Comparison of ENCODE assay signal across 8 cellular contexts in genomic region chr18:49813071-49813320, GRCh38. TPM values are rescaled to one million over a fixed set of nuclear protein-coding genes. Genes with fewer than 3 reads are reported as not detected.
DNase-seq lines count a peak whose midpoint lies in the region; ATAC-seq and TF ChIP-seq lines count a peak whose summit lies in the region.

No MANE protein-coding gene starts in this region.

- H3K4me3 ChIP-seq in HEK293 (ENCODE audit: low read depth, low read length) (peak overlapping the region; percentile 76), NB4 (ENCODE audit: low read depth, low read length) (peak overlapping the region; percentile 95), prostate gland (peak overlapping the region; percentile 72 to 73)

- peak in 1 of 2 donors; percentile 2 for ATAC-seq in activated T-cell treated with anti-CD3 and anti-CD28 coated beads, Interleukin-2, amount 50 U/mL, for 4 hours
- no peak for ATAC-seq in activated naive CD8-positive, alpha-beta T cell treated with anti-CD3 and anti-CD28 coated beads, Interleukin-2, amount 50 U/mL, for 24 hours
- peak; percentile 24 to 48 for ATAC-seq in left cardiac atrium
- ATAC-seq in activated CD4-positive, CD25-positive, alpha-beta regulatory T cell treated with anti-CD3 and anti-CD28 coated beads, Interleukin-2, amount 50 U/mL, for 24 hours: no peak

- H3K27ac Mint-ChIP-seq in activated naive CD8-positive, alpha-beta T cell treated with anti-CD3 and anti-CD28 coated beads, Interleukin-2, amount 50 U/mL, for 24 hours: peak overlapping the region; percentile 97

- DNase-seq in activated T-cell treated with anti-CD3 and anti-CD28 coated beads, Interleukin-2, amount 50 U/mL, for 4 hours: no peak
- no peak for DNase-seq in activated T-cell treated with anti-CD3 and anti-CD28 coated beads for 4 hours
- DNase-seq in NB4 (ENCODE audit: low read depth): peak; percentile 62
- DNase-seq in activated naive CD8-positive, alpha-beta T cell treated with anti-CD3 and anti-CD28 coated beads, Interleukin-2, amount 50 U/mL, for 24 hours: no peak
- DNase-seq in left cardiac atrium: peak; percentile 41
- DNase-seq in prostate gland (ENCODE audit: low spot score): no peak

- H3K27me3 ChIP-seq in prostate gland (replicated peaks; ENCODE audit: insufficient read depth): no peaks in the 10 kb centered on the region

- H3K27ac ChIP-seq in HEK293 (ENCODE audit: extremely low read depth, low read depth, low read length) (peak overlapping the region; percentile 96), prostate gland (peak overlapping the region; percentile 85 to 89)

- peak overlapping the region; percentile 98 for H3K4me3 Mint-ChIP-seq in activated T-cell treated with anti-CD3 and anti-CD28 coated beads, Interleukin-2, amount 50 U/mL, for 4 hours
- peak overlapping the region; percentile 95 for H3K4me3 Mint-ChIP-seq in activated naive CD8-positive, alpha-beta T cell treated with anti-CD3 and anti-CD28 coated beads, Interleukin-2, amount 50 U/mL, for 24 hours

- 23% methylated on average over 17 of the region's 17 CpGs for WGBS in prostate gland

- H3K36me3 Mint-ChIP-seq in activated T-cell treated with anti-CD3 and anti-CD28 coated beads, Interleukin-2, amount 50 U/mL, for 4 hours (ENCODE audit: insufficient read depth): peaks cover 9% of the 10 kb centered on the region
- H3K36me3 Mint-ChIP-seq in activated naive CD8-positive, alpha-beta T cell treated with anti-CD3 and anti-CD28 coated beads, Interleukin-2, amount 50 U/mL, for 24 hours (ENCODE audit: low read depth): peaks cover 27% of the 10 kb centered on the region

- H3K4me1 ChIP-seq in HEK293 (ENCODE audit: control insufficient read depth, insufficient read depth, low read length) (peaks cover 22% of the 10 kb centered on the region), prostate gland (replicated peaks) (peaks cover 2% of the 10 kb centered on the region)

- TF ChIP-seq CTCF in HEK293 (tag by site-specific recombination; IDR thresholded peaks at IDR 0.05): no peak
- TF ChIP-seq CTCF in NB4 (IDR thresholded peaks at IDR 0.05; ENCODE audit: low read depth, low read length): no peak
- TF ChIP-seq CTCF in prostate gland (IDR thresholded peaks at IDR 0.05): no peak

- CTCF ChIA-PET in HEK293 (lab: Yijun Ruan, JAX): interaction anchor here (1.9 kb wide), 1 partner anchor 48 kb away, joined by 7 read pairs; no protein-coding TSS in a partner anchor

- TF ChIP-seq POLR2A in NB4 (IDR thresholded peaks at IDR 0.05; ENCODE audit: extremely low read depth, insufficient read length) (no peak), prostate gland (IDR thresholded peaks at IDR 0.05) (no peak)

- H3K36me3 ChIP-seq in HEK293 (ENCODE audit: control insufficient read depth in 2 of 2, insufficient read depth in 1 of 2, low read length in 2 of 2): no peaks in the 10 kb centered on the region; a peak in 1 of 3 replicates
- H3K36me3 ChIP-seq in prostate gland: no peaks in the 10 kb centered on the region

- peaks cover 14% of the 10 kb centered on the region for H3K9me3 Mint-ChIP-seq in activated T-cell treated with anti-CD3 and anti-CD28 coated beads, Interleukin-2, amount 50 U/mL, for 4 hours
- H3K9me3 Mint-ChIP-seq in activated naive CD8-positive, alpha-beta T cell treated with anti-CD3 and anti-CD28 coated beads, Interleukin-2, amount 50 U/mL, for 24 hours: peaks cover 12% of the 10 kb centered on the region

- POLR2A ChIA-PET in HEK293 (lab: Yijun Ruan, JAX): interaction anchor here (0.7 to 1.4 kb wide), 4 partner anchors 22 to 326 kb away, joined by 4 to 5 read pairs (median 4); partner anchors contain the start of gene C18orf32

- no peaks in the 10 kb centered on the region for H3K27me3 Mint-ChIP-seq in activated T-cell treated with anti-CD3 and anti-CD28 coated beads, Interleukin-2, amount 50 U/mL, for 4 hours (ENCODE audit: low read depth)
- no peaks in the 10 kb centered on the region for H3K27me3 Mint-ChIP-seq in activated naive CD8-positive, alpha-beta T cell treated with anti-CD3 and anti-CD28 coated beads, Interleukin-2, amount 50 U/mL, for 24 hours

- peaks cover 46% of the 10 kb centered on the region for H3K4me1 Mint-ChIP-seq in activated T-cell treated with anti-CD3 and anti-CD28 coated beads, Interleukin-2, amount 50 U/mL, for 4 hours (ENCODE audit: low read depth)
- peaks cover 46% of the 10 kb centered on the region for H3K4me1 Mint-ChIP-seq in activated naive CD8-positive, alpha-beta T cell treated with anti-CD3 and anti-CD28 coated beads, Interleukin-2, amount 50 U/mL, for 24 hours

- H3K9me3 ChIP-seq in HEK293 (ENCODE audit: control insufficient read depth, insufficient read depth, low read depth, low read length): no peaks in the 10 kb centered on the region
- H3K9me3 ChIP-seq in prostate gland: no peaks in the 10 kb centered on the region

- intact Hi-C loops in left cardiac atrium (cut with DNase I) (no loop called here), prostate gland (cut with DNase I) (loop anchor here (10.0 kb wide), 1 partner anchor 472 kb away; the partner anchor contains the start of genes CXXC1 and MBD1)

TF ChIP-seq in HEK293, 187 proteins besides CTCF, POLR2A, EP300 and RAD21 (continues in another document):
- TF ChIP-seq ZNF776 (tag by site-specific recombination; IDR thresholded peaks at IDR 0.05; ENCODE audit: borderline replicate concordance) (no peak), ZNF792 (tag by site-specific recombination; IDR thresholded peaks at IDR 0.05) (no peak), KLF17 (tag by site-specific recombination; IDR thresholded peaks at IDR 0.05) (no peak), ZNF394 (tag by site-specific recombination; IDR thresholded peaks at IDR 0.05; ENCODE audit: borderline replicate concordance) (no peak), MEIS1 (CRISPR knock-in tag; IDR thresholded peaks at IDR 0.05; ENCODE audit: borderline replicate concordance) (no peak), SCRT2 (tag by site-specific recombination; IDR thresholded peaks at IDR 0.05) (no peak), ZNF214 (tag by site-specific recombination; IDR thresholded peaks at IDR 0.05; ENCODE audit: borderline replicate concordance) (no peak), ZNF280C (tag by site-specific recombination; IDR thresholded peaks at IDR 0.05) (no peak), ZBTB26 (tag by site-specific recombination; optimal IDR thresholded peaks at IDR 0.05) (no peak), ZNF398 (tag by site-specific recombination; IDR thresholded peaks at IDR 0.05) (no peak), HOXC10 (CRISPR knock-in tag; IDR thresholded peaks at IDR 0.05) (no peak)

RNA-seq across cellular contexts. Expression of gene ACAA2, which starts 0.3 kb away (rescaled TPM):
- total RNA-seq in activated T-cell treated with anti-CD3 and anti-CD28 coated beads, Interleukin-2, amount 50 U/mL, for 4 hours: 10 to 100 TPM; 29.2 to 31.2 (median 29.3) TPM
- total RNA-seq in left cardiac atrium (100 to 1,000 TPM; 137 to 155 TPM), prostate gland (10 to 100 TPM; 19.9 to 37.0 TPM)

Comparison
In these comparisons a context has a peak if more than half of its experiments do, and no peak if none do; other contexts are left out.
1. ATAC-seq: peak in left cardiac atrium (2 of 2); none in activated naive CD8-positive, alpha-beta T cell treated with anti-CD3 and anti-CD28 coated beads, Interleukin-2, amount 50 U/mL, for 24 hours (single experiment) and activated CD4-positive, CD25-positive, alpha-beta regulatory T cell treated with anti-CD3 and anti-CD28 coated beads, Interleukin-2, amount 50 U/mL, for 24 hours (0 of 2).
2. DNase-seq: peak in NB4 (single experiment) and left cardiac atrium (single experiment); none in activated T-cell treated with anti-CD3 and anti-CD28 coated beads, Interleukin-2, amount 50 U/mL, for 4 hours (single experiment), activated T-cell treated with anti-CD3 and anti-CD28 coated beads for 4 hours (single experiment), activated naive CD8-positive, alpha-beta T cell treated with anti-CD3 and anti-CD28 coated beads, Interleukin-2, amount 50 U/mL, for 24 hours (single experiment) and prostate gland (single experiment).
3. Peak in every context shown above with its lines, with median percentiles within 50 percentile points of each other: H3K4me3 ChIP-seq.